15 cellular contexts compared by ENCODE assay signal in the genomic region with DNA sequence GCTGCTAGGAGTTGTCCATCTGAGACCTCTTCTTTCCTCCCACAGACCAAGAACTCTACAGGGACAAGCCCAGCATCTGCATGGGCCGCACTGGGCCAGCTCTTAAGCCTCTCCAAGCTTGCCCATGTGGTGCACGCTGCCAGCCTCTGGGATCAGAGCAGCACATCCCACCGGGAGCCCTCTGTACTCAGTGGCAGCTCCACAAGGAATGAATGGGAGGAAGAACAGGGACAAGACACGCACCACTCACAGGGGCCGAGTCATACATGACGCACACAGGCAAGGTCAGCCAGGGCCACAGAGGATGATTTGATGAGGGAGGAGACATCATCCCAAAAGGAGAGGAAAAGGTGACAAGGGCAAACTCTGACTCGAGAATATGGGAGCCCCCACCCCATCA.
DNase-seq lines count a peak whose midpoint lies in the region; ATAC-seq and TF ChIP-seq lines count a peak whose summit lies in the region.
"Had no signal": no experiment of that assay in that cellular context is flagged by ENCODE, and none has a peak within 500 bp of the region (broad histone marks: within the 10 kb centered on the region; RNA-seq: fewer than 3 reads in every experiment).

No MANE protein-coding gene starts in this region.

- DNase-seq in AG20443 (ENCODE audit: low spot score) (peak; percentile 49), ELR (ENCODE audit: low read depth) (peak; percentile 53), RPMI7951 (ENCODE audit: low read depth) (peak; percentile 32), fibroblast of mammary gland (ENCODE audit: low read depth) (peak; percentile 80), LoVo (ENCODE audit: low spot score) (no peak), NCI-H1417 (lab: John Stamatoyannopoulos, UW) (no peak), esophagus muscularis mucosa (ENCODE audit: extremely low spot score) (no peak)
- DNase-seq: CD8-positive, alpha-beta T cell; COR-L47; DMS153; DND-41 had no signal

- peaks cover 0 to 26% (median 5%) of the 10 kb centered on the region in 4 donors for H3K36me3 ChIP-seq in esophagus muscularis mucosa
- H3K36me3 ChIP-seq: HAP-1 had no signal

- H3K9me3 ChIP-seq in esophagus muscularis mucosa: no peaks in the 10 kb centered on the region
- H3K9me3 ChIP-seq: HAP-1 had no signal

- H3K27ac ChIP-seq in esophagus muscularis mucosa (replicated peaks in 1 of 4): no peak overlapping the region
- H3K27ac ChIP-seq: HL-60 had no signal

- no peaks in the 10 kb centered on the region for H3K27me3 ChIP-seq in esophagus muscularis mucosa

- no peak for TF ChIP-seq CTCF in fibroblast of mammary gland (conservative IDR thresholded peaks at IDR 0.05; ENCODE audit: control insufficient read depth, insufficient read depth, low read depth, low read length)
- TF ChIP-seq CTCF in esophagus muscularis mucosa (IDR thresholded peaks at IDR 0.05): no peak

- TF ChIP-seq POLR2A in esophagus muscularis mucosa (IDR thresholded peaks at IDR 0.05; ENCODE audit: low read depth): no peak

- H3K4me1 ChIP-seq in esophagus muscularis mucosa: peaks cover 0 to 16% (median 6%) of the 10 kb centered on the region in 4 donors
- H3K4me1 ChIP-seq: HAP-1 had no signal

- ATAC-seq in GM18511 (IDR thresholded peaks at IDR 0.05; ENCODE audit: unreplicated experiment): no peak
- ATAC-seq: CD8-positive, alpha-beta T cell; GM12878 had no signal

- H3K4me3 ChIP-seq in fibroblast of mammary gland (ENCODE audit: control insufficient read depth, low read depth, low read length): no peak overlapping the region
- H3K4me3 ChIP-seq in esophagus muscularis mucosa: no peak overlapping the region
- H3K4me3 ChIP-seq: GM12878, HAP-1 had no signal

- intact Hi-C loops in esophagus muscularis mucosa (cut with DNase I): no loop called here

- WGBS in esophagus muscularis mucosa: 84% methylated on average over 7 of the region's 7 CpGs

- no peak for TF ChIP-seq EP300 in esophagus muscularis mucosa (IDR thresholded peaks at IDR 0.05)

Comparison
In these comparisons a context has a peak if more than half of its experiments do, and no peak if none do; other contexts are left out.
1. DNase-seq: peak in AG20443 (single experiment), ELR (single experiment), RPMI7951 (single experiment) and fibroblast of mammary gland (single experiment); none in LoVo (single experiment), NCI-H1417 (0 of 3) and esophagus muscularis mucosa (single experiment).